In the genomic region with DNA sequence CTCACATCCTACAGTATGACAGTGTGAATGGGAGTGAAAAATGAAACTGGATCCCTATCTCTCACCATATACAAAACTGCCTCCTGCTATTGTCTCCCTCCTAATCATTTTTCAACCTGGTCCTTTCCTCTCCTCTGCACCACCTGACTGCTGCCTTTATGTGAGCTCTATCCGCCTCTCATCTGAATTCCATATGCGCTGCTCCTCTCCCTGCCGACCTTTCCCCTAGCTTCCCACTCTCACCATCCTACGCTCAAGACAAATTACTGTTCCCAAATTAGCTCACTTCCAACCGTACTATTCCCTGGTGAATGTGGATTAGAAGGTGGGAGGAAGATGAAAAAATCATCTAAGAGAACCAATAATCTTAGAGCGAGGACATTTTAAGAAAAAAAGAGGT, we compare ENCODE assay signal across 23 cellular contexts.
"Had no signal": no experiment of that assay in that cellular context is flagged by ENCODE, and none has a peak within 500 bp of the region (broad histone marks: within the 10 kb centered on the region; RNA-seq: fewer than 3 reads in every experiment).

No MANE protein-coding gene starts in this region.

- DNase-seq: activated B cell treated with CpG ODN at 0.5 μM for 24 hours; activated CD4-positive, alpha-beta T cell treated with anti-CD3 and anti-CD28 coated beads for 48 hours; activated CD4-positive, alpha-beta T cell treated with anti-CD3 and anti-CD28 coated beads, Interleukin-2, amount 50 U/mL, for 1 hour; activated CD4-positive, alpha-beta T cell treated with anti-CD3 and anti-CD28 coated beads, Interleukin-2, amount 50 U/mL, for 48 hours; activated CD8-positive, alpha-beta memory T cell treated with anti-CD3 and anti-CD28 coated beads for 24 hours; activated CD8-positive, alpha-beta T cell treated with anti-CD3 and anti-CD28 coated beads for 36 hours; activated effector memory CD4-positive, alpha-beta T cell treated with Interleukin-2 at 50 U/mL for 16 hours; activated gamma-delta T cell treated with Interleukin-2 at 50 U/mL for 16 hours; activated naive CD4-positive, alpha-beta T cell treated with anti-CD3 and anti-CD28 coated beads, Interleukin-2, amount 50 U/mL, for 16 hours; activated naive CD4-positive, alpha-beta T cell treated with Interleukin-2 at 50 U/mL for 16 hours; activated T-cell treated with anti-CD3 and anti-CD28 coated beads, Interleukin-2, amount 50 U/mL, for 4 hours; amniotic stem cell; brain microvascular endothelial cell; cortex of kidney; dermis blood vessel endothelial cell; effector CD8-positive, alpha-beta T cell; esophagus squamous epithelium; foreskin melanocyte; T-helper 9 cell; WERI-Rb-1 had no signal

- ATAC-seq: activated CD4-positive, CD25-positive, alpha-beta regulatory T cell treated with anti-CD3 and anti-CD28 coated beads, Interleukin-2, amount 50 U/mL, for 24 hours; activated CD8-positive, alpha-beta T cell treated with anti-CD3 and anti-CD28 coated beads for 36 hours; activated T-cell treated with anti-CD3 and anti-CD28 coated beads, Interleukin-2, amount 50 U/mL, for 4 hours; activated T-helper 17 cell treated with anti-CD3 and anti-CD28 coated beads, Interleukin-2, amount 50 U/mL, for 72 hours; gastroesophageal sphincter had no signal
